ENCODE assay signal across 12 cellular contexts in the genomic region with DNA sequence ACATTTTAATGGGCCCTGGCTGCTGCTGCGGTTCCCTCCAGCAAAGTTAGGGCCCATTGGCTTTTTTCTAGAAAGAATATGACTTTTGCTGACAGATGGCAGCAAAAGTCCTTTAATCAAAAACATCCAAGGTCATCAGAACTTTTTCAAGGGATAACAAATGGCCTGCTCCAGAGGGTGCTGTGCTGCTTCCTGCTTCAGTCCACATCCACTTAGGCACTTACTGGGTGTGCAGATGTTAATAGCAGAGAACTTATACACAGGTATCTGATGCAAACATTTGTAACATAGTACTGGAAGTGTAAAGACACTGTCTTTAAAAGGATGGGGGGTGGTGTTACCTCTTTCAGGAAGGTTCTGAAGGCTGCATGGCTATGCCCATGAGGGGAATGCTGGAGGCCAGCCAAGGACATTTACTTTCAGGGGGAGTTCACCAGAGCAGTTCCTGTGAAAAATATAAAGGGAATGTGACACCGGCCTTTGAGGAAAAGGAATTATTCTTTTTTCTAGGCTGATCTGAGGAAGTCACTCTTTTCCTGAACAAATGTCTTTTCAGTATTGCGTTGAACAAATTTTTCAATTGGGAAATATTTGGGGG. TPM values are rescaled to one million over a fixed set of nuclear protein-coding genes. Genes with fewer than 3 reads are reported as not detected.
DNase-seq lines count a peak whose midpoint lies in the region; ATAC-seq and TF ChIP-seq lines count a peak whose summit lies in the region.
"Had no signal": no experiment of that assay in that cellular context is flagged by ENCODE, and none has a peak within 500 bp of the region (broad histone marks: within the 10 kb centered on the region; RNA-seq: fewer than 3 reads in every experiment).

No MANE protein-coding gene starts in this region.

- TF ChIP-seq CTCF in Caco-2 (IDR thresholded peaks at IDR 0.05; ENCODE audit: insufficient read depth in 1 of 2, low read depth in 1 of 2, low read length in 1 of 2, severe bottlenecking in 1 of 2, unreplicated experiment in 1 of 2) (no peak), breast epithelium (IDR thresholded peaks at IDR 0.05) (no peak), neural crest cell (conservative IDR thresholded peaks at IDR 0.05) (no peak)

- peak overlapping the region; percentile 84 to 97 for H3K27ac ChIP-seq in breast epithelium

- H3K27ac Mint-ChIP-seq in Caco-2 (ENCODE audit: unreplicated experiment) (no peak overlapping the region), neural crest cell (ENCODE audit: unreplicated experiment) (no peak overlapping the region)

- H3K4me3 Mint-ChIP-seq in Caco-2 (ENCODE audit: unreplicated experiment) (peak overlapping the region; percentile 76), neural crest cell (peak overlapping the region; percentile 14)

- no peak for DNase-seq in Caco-2
- no peak for DNase-seq in MG63
- DNase-seq in breast epithelium (ENCODE audit: low spot score in 2 of 2), result no peak
- DNase-seq in neural crest cell (ENCODE audit: low read depth, low spot score), result no peak
- DNase-seq in NCI-H1048 (lab: John Stamatoyannopoulos, UW), result no peak
- no peak for DNase-seq in activated naive CD4-positive, alpha-beta T cell treated with anti-CD3 and anti-CD28 coated beads, Interleukin-2, amount 50 U/mL, for 16 hours
- DNase-seq: activated CD4-positive, alpha-beta T cell treated with anti-CD3 and anti-CD28 coated beads, Interleukin-2, amount 50 U/mL, for 1 hour; amniotic stem cell; trophoblast cell had no signal

- H3K4me1 Mint-ChIP-seq in Caco-2 (ENCODE audit: low read depth, unreplicated experiment), result peaks cover 20% of the 10 kb centered on the region
- peaks cover 11% of the 10 kb centered on the region for H3K4me1 Mint-ChIP-seq in neural crest cell

- H3K27me3 ChIP-seq in Caco-2 (replicated peaks; ENCODE audit: control insufficient read depth, insufficient read depth, low read length) (peaks cover 8% of the 10 kb centered on the region), MG63 (no peaks in the 10 kb centered on the region), breast epithelium (peaks cover 0 to 91% of the 10 kb centered on the region in 2 donors)

- H3K9me3 ChIP-seq in Caco-2 (no peaks in the 10 kb centered on the region), MG63 (no peaks in the 10 kb centered on the region), breast epithelium (no peaks in the 10 kb centered on the region)

- H3K4me3 ChIP-seq in Caco-2 (ENCODE audit: low read depth, low read length) (no peak overlapping the region), MG63 (peak overlapping the region; percentile 66), breast epithelium (peak overlapping the region in 1 of 3 donors; percentile 82)

- H3K9me3 Mint-ChIP-seq in Caco-2 (ENCODE audit: unreplicated experiment), result no peaks in the 10 kb centered on the region
- no peaks in the 10 kb centered on the region for H3K9me3 Mint-ChIP-seq in neural crest cell

- BruUV-seq in Caco-2 (replicated peaks; lab: Mats Ljungman, UMichigan), result no TSS peak

- no peak for ATAC-seq in HG02852 (IDR thresholded peaks at IDR 0.05; ENCODE audit: unreplicated experiment)
- no peak for ATAC-seq in GM19395 (IDR thresholded peaks at IDR 0.05; ENCODE audit: unreplicated experiment)

- peaks cover 19% of the 10 kb centered on the region for H3K4me1 ChIP-seq in Caco-2
- H3K4me1 ChIP-seq in breast epithelium, result peaks cover 0 to 5% of the 10 kb centered on the region in 2 donors

- H3K36me3 Mint-ChIP-seq in Caco-2 (ENCODE audit: insufficient read depth, unreplicated experiment) (no peaks in the 10 kb centered on the region), neural crest cell (ENCODE audit: low read depth) (no peaks in the 10 kb centered on the region)

- CTCF ChIA-PET in Caco-2 (lab: Charles Lee), result no interaction called here

- H3K36me3 ChIP-seq in Caco-2 (ENCODE audit: control insufficient read depth, insufficient read depth, low read length), result no peaks in the 10 kb centered on the region
- H3K36me3 ChIP-seq in MG63, result no peaks in the 10 kb centered on the region
- no peaks in the 10 kb centered on the region for H3K36me3 ChIP-seq in breast epithelium

- POLR2A ChIA-PET in Caco-2 (lab: Charles Lee), result no interaction called here

- TF ChIP-seq POLR2A in breast epithelium (IDR thresholded peaks at IDR 0.05), result no peak

- intact Hi-C loops in Caco-2 (cut with micrococcal nuclease; ENCODE audit: unreplicated experiment), result loop anchor here (1.0 to 5.0 kb wide), 2 partner anchors 52 to 320 kb away; a partner anchor contains a TSS
- intact Hi-C loops in breast epithelium (cut with DNase I; ENCODE audit: low total_unique reads), result loop anchor here (5.0 to 10.0 kb wide), 2 partner anchors 502 to 1010 kb away; no protein-coding TSS in a partner anchor

- H3K27me3 Mint-ChIP-seq in Caco-2 (ENCODE audit: insufficient read depth, unreplicated experiment), result peaks cover 53% of the 10 kb centered on the region
- H3K27me3 Mint-ChIP-seq in neural crest cell (ENCODE audit: low read depth), result peaks cover 95% of the 10 kb centered on the region

RNA-seq across cellular contexts. Expression of a gene that starts 5.6 kb away (rescaled TPM):
- total RNA-seq in Caco-2 (2022), result not detected in 2 replicates
- total RNA-seq in MG63 (2014; rRNA removed; shearing (Covaris generic); ENCODE audit: low replicate concordance), result 13.4 and 15.5 TPM in 2 replicates
- 10 to 100 TPM; 10.5 to 36.1 (median 13.8) TPM for total RNA-seq in breast epithelium
- not detected in 2 replicates for total RNA-seq in neural crest cell
- total RNA-seq: mononuclear cell had no signal

RNA-seq across cellular contexts. Expression of a gene that starts 12.6 kb away (rescaled TPM):
- total RNA-seq in Caco-2 (2022) (not detected in 2 replicates), breast epithelium (10 to 100 TPM in 1 of 3 donors, 1 to 10 TPM in 2; 2.4 to 17.0 (median 2.8) TPM), neural crest cell (not detected in 2 replicates)
- total RNA-seq in MG63 (2014; rRNA removed; shearing (Covaris generic); ENCODE audit: low replicate concordance), result 0.16 and 2.3 TPM in 2 replicates
- total RNA-seq: mononuclear cell had no signal

RNA-seq across cellular contexts. Expression of a gene that starts 16.3 kb away (rescaled TPM):
- total RNA-seq in Caco-2 (2022) (1.00 and 1.2 TPM in 2 replicates), breast epithelium (1 to 10 TPM; 1.9 to 5.8 (median 5.6) TPM), neural crest cell (1.3 TPM in 2 replicates)
- total RNA-seq in MG63 (2014; rRNA removed; shearing (Covaris generic); ENCODE audit: low replicate concordance), result 0.26 TPM in 1 of 2 replicates, not detected in the other

RNA-seq across cellular contexts. Expression of a gene that starts 18.5 kb away (rescaled TPM):
- total RNA-seq in Caco-2 (2022), result not detected in 2 replicates
- 3.8 and 4.8 TPM in 2 replicates for total RNA-seq in MG63 (2014; rRNA removed; shearing (Covaris generic); ENCODE audit: low replicate concordance)
- 1 to 10 TPM in 2 of 3 donors, not detected in 1; 1.6 to 5.2 TPM for total RNA-seq in breast epithelium
- not detected in 2 replicates for total RNA-seq in neural crest cell
- total RNA-seq: mononuclear cell had no signal

RNA-seq across cellular contexts. Expression of a gene that starts 22.0 kb away (rescaled TPM):
- total RNA-seq in Caco-2 (2022) (1.2 and 1.5 TPM in 2 replicates), breast epithelium (10 to 100 TPM in 1 of 3 donors, 1 to 10 TPM in 2; 4.2 to 14.4 (median 4.8) TPM), neural crest cell (1.5 and 1.9 TPM in 2 replicates)
- 0.32 and 1.5 TPM in 2 replicates for total RNA-seq in MG63 (2014; rRNA removed; shearing (Covaris generic); ENCODE audit: low replicate concordance)
- total RNA-seq: mononuclear cell had no signal

Comparison
In these comparisons a context has a peak if more than half of its experiments do, and no peak if none do; other contexts are left out.
1. RNA of a gene that starts 5.6 kb away (total RNA-seq): 13.4 to 15.5 TPM in MG63 and 10.5 to 36.1 TPM in breast epithelium; not detected in Caco-2 and not detected in neural crest cell; every median in the first group is over 10 times any median in the second.